1 cellular context compared by ENCODE assay signal in the genomic region with DNA sequence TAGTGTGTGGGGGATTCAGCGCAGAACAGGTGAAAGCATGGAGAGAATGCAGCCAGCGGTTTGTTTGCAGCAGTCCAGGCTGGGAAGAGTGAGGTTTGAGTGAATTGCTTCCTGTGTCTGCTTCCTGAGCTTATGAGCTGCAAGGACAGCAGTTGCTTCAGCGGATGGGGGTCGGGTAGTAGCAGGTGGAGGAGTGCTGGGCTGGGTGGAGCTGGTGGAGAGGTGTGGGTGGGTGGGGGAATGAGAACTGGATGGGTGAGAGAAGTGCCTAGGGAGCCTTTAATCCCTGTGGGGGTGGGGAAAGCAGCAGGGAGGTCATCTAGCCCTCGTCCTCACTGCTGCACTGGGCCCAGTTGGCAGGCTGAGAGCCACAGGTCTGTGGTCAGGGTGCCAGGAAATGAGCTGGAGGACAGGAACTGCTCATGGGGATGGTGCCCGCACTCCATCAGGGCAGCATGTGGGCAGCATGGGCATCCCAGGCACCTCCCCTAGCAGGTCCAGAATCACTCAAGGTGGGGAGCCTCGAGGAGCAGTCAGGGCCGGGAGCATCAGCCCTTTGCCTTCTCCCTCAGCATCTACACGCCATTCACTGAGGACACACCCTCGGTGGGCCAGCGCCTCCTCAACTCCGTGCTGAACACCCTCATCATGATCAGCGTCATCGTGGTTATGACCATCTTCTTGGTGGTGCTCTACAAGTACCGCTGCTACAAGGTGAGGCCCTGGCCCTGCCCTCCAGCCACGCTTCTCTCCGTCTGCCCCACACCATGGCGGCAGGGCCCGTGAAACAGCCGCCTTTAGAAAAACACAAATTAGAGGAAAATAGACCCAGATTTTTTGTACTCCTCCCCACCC.
TF ChIP-seq lines count a peak whose summit lies in the region.

No MANE protein-coding gene starts in this region.

TF ChIP-seq in IMR-90, 13 proteins besides CTCF, POLR2A, EP300 and RAD21 (continued from another document):
- TF ChIP-seq SMC3 (IDR thresholded peaks at IDR 0.05; ENCODE audit: low read depth, low read length) (no peak), CHD1 (IDR thresholded peaks at IDR 0.05; ENCODE audit: low read depth, low read length) (no peak), MAZ (IDR thresholded peaks at IDR 0.05; ENCODE audit: borderline replicate concordance, low read depth, low read length) (no peak), MXI1 (IDR thresholded peaks at IDR 0.05; ENCODE audit: borderline replicate concordance, low read depth, low read length) (no peak)
- TF ChIP-seq, protein P1, sequence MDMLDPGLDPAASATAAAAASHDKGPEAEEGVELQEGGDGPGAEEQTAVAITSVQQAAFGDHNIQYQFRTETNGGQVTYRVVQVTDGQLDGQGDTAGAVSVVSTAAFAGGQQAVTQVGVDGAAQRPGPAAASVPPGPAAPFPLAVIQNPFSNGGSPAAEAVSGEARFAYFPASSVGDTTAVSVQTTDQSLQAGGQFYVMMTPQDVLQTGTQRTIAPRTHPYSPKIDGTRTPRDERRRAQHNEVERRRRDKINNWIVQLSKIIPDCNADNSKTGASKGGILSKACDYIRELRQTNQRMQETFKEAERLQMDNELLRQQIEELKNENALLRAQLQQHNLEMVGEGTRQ (IDR thresholded peaks at IDR 0.05; ENCODE audit: low read depth, low read length), result no peak
TF ChIP-seq in IMR-90: peak in this region for 0.
